In the genomic region with DNA sequence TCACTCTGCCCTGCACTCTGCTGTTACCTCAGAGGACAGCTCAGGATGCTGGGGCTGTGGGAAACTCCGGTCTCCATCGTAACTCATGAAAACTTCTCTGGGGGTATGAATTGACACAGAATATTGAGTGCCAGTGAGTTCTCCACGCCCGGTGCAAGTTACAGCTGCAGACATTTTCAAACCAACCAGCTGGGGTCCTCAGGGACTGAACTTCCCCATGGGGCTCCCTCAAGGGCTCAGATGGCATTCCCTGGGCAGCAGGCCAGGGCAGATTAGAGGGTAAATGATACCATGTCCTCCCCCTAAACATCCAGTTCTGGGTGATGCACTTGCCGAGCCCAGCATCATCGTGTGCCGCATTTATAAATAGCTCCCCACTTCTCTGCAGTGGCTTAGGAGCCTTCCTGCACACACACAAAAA, we compare ENCODE assay signal across 1 cellular context.
TF ChIP-seq lines count a peak whose summit lies in the region.

No MANE protein-coding gene starts in this region.

TF ChIP-seq in HepG2, 621 proteins besides CTCF, POLR2A, EP300 and RAD21 (continued from another document):
- no peak for TF ChIP-seq RFX5 (IDR thresholded peaks at IDR 0.05; ENCODE audit: low read depth, low read length)
